21 cellular contexts compared by ENCODE assay signal in the genomic region with DNA sequence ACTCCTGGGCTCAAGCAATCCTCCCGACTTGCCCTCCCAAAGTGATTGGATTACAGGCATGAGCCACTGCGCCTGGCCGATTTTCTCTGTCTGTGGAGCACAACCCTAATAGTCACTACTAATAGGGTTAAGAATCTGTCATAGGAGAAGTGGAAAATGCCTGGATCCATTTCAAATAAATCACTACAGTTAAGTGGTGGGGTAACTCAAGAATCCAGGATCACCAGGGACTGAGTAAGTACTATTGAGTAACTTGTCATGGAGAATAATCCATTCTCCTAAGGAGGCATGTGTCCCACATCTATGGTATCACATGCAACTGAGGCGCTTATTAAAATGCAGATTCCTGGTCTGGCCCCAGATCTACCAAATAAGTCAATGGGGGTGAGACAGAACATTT. TPM values are rescaled to one million over a fixed set of nuclear protein-coding genes. Genes with fewer than 3 reads are reported as not detected.
"Had no signal": no experiment of that assay in that cellular context is flagged by ENCODE, and none has a peak within 500 bp of the region (broad histone marks: within the 10 kb centered on the region; RNA-seq: fewer than 3 reads in every experiment).

No MANE protein-coding gene starts in this region.

- H3K36me3 Mint-ChIP-seq: activated naive CD8-positive, alpha-beta T cell; naive thymus-derived CD4-positive, alpha-beta T cell had no signal

- H3K4me1 ChIP-seq: upper lobe of right lung had no signal

- H3K27me3 ChIP-seq: ovary, testis, upper lobe of right lung had no signal

- H3K27me3 Mint-ChIP-seq: stimulated activated naive CD8-positive, alpha-beta T cell treated with anti-CD3 and anti-CD28 coated beads, Interleukin-15, Interleukin-2, amounts not matched to agents 100 ng/mL and 50 ng/mL, for 24 hours had no signal

- H3K36me3 ChIP-seq: ovary, upper lobe of right lung had no signal

- DNase-seq: activated CD4-positive, alpha-beta T cell treated with anti-CD3 and anti-CD28 coated beads, Interleukin-2, amount 50 U/mL, for 4 hours; amniotic stem cell; effector CD8-positive, alpha-beta T cell; mesendoderm; naive thymus-derived CD4-positive, alpha-beta T cell; ovary; stimulated activated CD4-positive, alpha-beta T cell treated with anti-CD3 and anti-CD28 coated beads, Interleukin-2, amount 100 ng/mL, for 24 hours; SW 1271; T-helper 2 cell; testis had no signal

- ATAC-seq: naive thymus-derived CD4-positive, alpha-beta T cell; upper lobe of right lung had no signal

- H3K27ac ChIP-seq: ovary, upper lobe of right lung had no signal

- H3K9me3 ChIP-seq: ovary, testis, upper lobe of right lung had no signal

- H3K27ac Mint-ChIP-seq: activated naive CD8-positive, alpha-beta T cell; dendritic cell treated with granulocyte-macrophage colony-stimulating factor and Interleukin-4, amounts not matched to agents 40 ng/mL and 50 ng/mL, for 4 days; stimulated activated naive CD8-positive, alpha-beta T cell treated with anti-CD3 and anti-CD28 coated beads, Interleukin-15, Interleukin-2, amounts not matched to agents 100 ng/mL and 50 ng/mL, for 24 hours had no signal

- H3K9me3 Mint-ChIP-seq: dendritic cell treated with granulocyte-macrophage colony-stimulating factor and Interleukin-4, amounts not matched to agents 40 ng/mL and 50 ng/mL, for 4 days; naive thymus-derived CD4-positive, alpha-beta T cell; stimulated activated naive CD8-positive, alpha-beta T cell treated with anti-CD3 and anti-CD28 coated beads, Interleukin-15, Interleukin-2, amounts not matched to agents 100 ng/mL and 50 ng/mL, for 24 hours had no signal

- H3K4me3 ChIP-seq: ovary, testis, upper lobe of right lung had no signal

- H3K4me3 Mint-ChIP-seq: activated naive CD8-positive, alpha-beta T cell; dendritic cell treated with granulocyte-macrophage colony-stimulating factor and Interleukin-4, amounts not matched to agents 40 ng/mL and 50 ng/mL, for 4 days; naive thymus-derived CD4-positive, alpha-beta T cell; stimulated activated naive CD8-positive, alpha-beta T cell treated with anti-CD3 and anti-CD28 coated beads, Interleukin-15, Interleukin-2, amounts not matched to agents 100 ng/mL and 50 ng/mL, for 24 hours had no signal

RNA-seq across cellular contexts. Expression of a gene that starts 53.2 kb away (rescaled TPM):
- total RNA-seq: activated CD8-positive, alpha-beta memory T cell treated with anti-CD3 and anti-CD28 coated beads for 36 hours; cerebellum; esophagus mucosa; fibroblast of villous mesenchyme; glomerular endothelial cell; lower leg skin; mucosa of gallbladder; naive thymus-derived CD4-positive, alpha-beta T cell; ovary; upper lobe of right lung had no signal
- polyA plus RNA-seq: naive thymus-derived CD4-positive, alpha-beta T cell had no signal
